ENCODE assay signal across 11 cellular contexts in the genomic region with DNA sequence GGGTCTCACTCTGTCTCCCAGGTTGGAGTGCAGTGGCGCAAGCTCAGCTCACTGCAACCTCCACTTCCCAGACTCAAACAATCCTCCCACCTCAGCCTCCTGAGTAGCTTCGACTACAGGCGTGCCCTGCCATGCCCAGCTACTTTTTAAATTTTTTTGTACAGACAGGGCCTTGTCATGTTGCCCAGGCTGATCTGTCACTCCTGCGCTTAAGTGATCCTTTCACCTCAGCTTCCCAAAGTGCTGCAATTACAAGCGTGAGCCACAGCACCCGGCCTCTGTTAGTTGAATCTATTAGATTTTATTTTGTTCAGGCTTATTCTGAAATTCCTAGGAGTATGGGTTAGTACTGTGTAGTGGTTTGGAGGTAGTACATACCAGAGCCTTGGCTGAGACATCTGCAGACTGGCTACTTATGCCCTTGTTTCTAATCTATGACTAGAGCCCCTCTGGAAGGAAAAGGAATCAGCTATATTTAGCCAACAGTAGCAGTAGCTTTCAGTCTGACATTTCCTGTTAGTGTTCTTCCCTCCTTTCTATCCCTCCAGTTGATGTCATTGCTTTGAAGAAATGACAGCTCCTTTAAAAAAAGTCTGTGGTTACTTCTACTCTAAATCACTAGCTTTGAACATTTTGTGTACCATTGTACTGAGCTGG.
DNase-seq lines count a peak whose midpoint lies in the region; ATAC-seq and TF ChIP-seq lines count a peak whose summit lies in the region.
"Had no signal": no experiment of that assay in that cellular context is flagged by ENCODE, and none has a peak within 500 bp of the region (broad histone marks: within the 10 kb centered on the region; RNA-seq: fewer than 3 reads in every experiment).

No MANE protein-coding gene starts in this region.

- WGBS in heart right ventricle, 2 donors: 53 to 62% methylated on average over 6 of the region's 6 CpGs

- H3K36me3 ChIP-seq in heart right ventricle: peaks cover 0 to 72% (median 30%) of the 10 kb centered on the region in 9 donors

- peaks cover 10% of the 10 kb centered on the region for H3K36me3 Mint-ChIP-seq in activated CD8-positive, alpha-beta memory T cell treated with anti-CD3 and anti-CD28 coated beads, Interleukin-2, amount 10 ng/mL, durations not matched to agents 7 days and 5 days
- H3K36me3 Mint-ChIP-seq in activated naive CD8-positive, alpha-beta T cell: no peaks in the 10 kb centered on the region

- no peak overlapping the region for H3K4me3 Mint-ChIP-seq in activated CD8-positive, alpha-beta memory T cell treated with anti-CD3 and anti-CD28 coated beads, Interleukin-2, amount 10 ng/mL, durations not matched to agents 7 days and 5 days
- no peak overlapping the region for H3K4me3 Mint-ChIP-seq in activated naive CD8-positive, alpha-beta T cell

- H3K4me3 ChIP-seq in heart right ventricle (no peak overlapping the region), skeletal muscle cell (ENCODE audit: low read depth, low read length) (no peak overlapping the region)
- H3K4me3 ChIP-seq: thoracic aorta had no signal

- CTCF ChIA-PET in activated CD8-positive, alpha-beta memory T cell treated with anti-CD3 and anti-CD28 coated beads, Interleukin-2, amount 10 ng/mL, durations not matched to agents 7 days and 5 days (lab: Charles Lee): interaction anchor here (0.5 to 2.7 kb wide), 4 partner anchors 74 to 332 kb away, joined by 3 to 19 read pairs (median 6); partner anchors contain the start of gene ITCH

- H3K27me3 Mint-ChIP-seq in activated CD8-positive, alpha-beta memory T cell treated with anti-CD3 and anti-CD28 coated beads, Interleukin-2, amount 10 ng/mL, durations not matched to agents 7 days and 5 days: no peaks in the 10 kb centered on the region
- H3K27me3 Mint-ChIP-seq in activated naive CD8-positive, alpha-beta T cell: no peaks in the 10 kb centered on the region

- no peaks in the 10 kb centered on the region for H3K9me3 ChIP-seq in heart right ventricle
- H3K9me3 ChIP-seq: thoracic aorta had no signal

- no peaks in the 10 kb centered on the region for H3K9me3 Mint-ChIP-seq in activated CD8-positive, alpha-beta memory T cell treated with anti-CD3 and anti-CD28 coated beads, Interleukin-2, amount 10 ng/mL, durations not matched to agents 7 days and 5 days (ENCODE audit: low read depth)
- no peaks in the 10 kb centered on the region for H3K9me3 Mint-ChIP-seq in activated naive CD8-positive, alpha-beta T cell (ENCODE audit: low read depth)

- H3K4me1 ChIP-seq in heart right ventricle: peaks cover 0 to 33% (median 25%) of the 10 kb centered on the region in 9 donors

- peak overlapping the region in 9 of 10 donors; percentile 26 to 74 (median 44) for H3K27ac ChIP-seq in heart right ventricle

- intact Hi-C loops in heart right ventricle (cut with DNase I): no loop called here

- DNase-seq in activated CD8-positive, alpha-beta memory T cell treated with anti-CD3 and anti-CD28 coated beads, Interleukin-2, amount 10 ng/mL, durations not matched to agents 7 days and 5 days: no peak
- DNase-seq in activated CD8-positive, alpha-beta memory T cell treated with anti-CD3 and anti-CD28 coated beads, Interleukin-2, amount 50 U/mL, for 4 hours: no peak
- DNase-seq in heart right ventricle (no peak), skeletal muscle cell (ENCODE audit: low read depth) (peak; percentile 8), iPS-NIHi11 (ENCODE audit: low spot score) (no peak), HPDE6-E6E7 (ENCODE audit: extremely low spot score) (no peak), NCI-H2227 treated with DMSO at 0.1 percent for 48 hours (lab: John Stamatoyannopoulos, UW) (no peak)
- DNase-seq: NCI-H526; stimulated activated CD4-positive, alpha-beta T cell treated with anti-CD3 and anti-CD28 coated beads, Interleukin-4, amount 100 ng/mL, for 4 hours had no signal

- TF ChIP-seq CTCF in heart right ventricle (IDR thresholded peaks at IDR 0.05): no peak

- no peaks in the 10 kb centered on the region for H3K27me3 ChIP-seq in heart right ventricle

- H3K27ac Mint-ChIP-seq in activated CD8-positive, alpha-beta memory T cell treated with anti-CD3 and anti-CD28 coated beads, Interleukin-2, amount 10 ng/mL, durations not matched to agents 7 days and 5 days: peak overlapping the region; percentile 11
- peak overlapping the region; percentile 23 for H3K27ac Mint-ChIP-seq in activated naive CD8-positive, alpha-beta T cell

- H3K4me1 Mint-ChIP-seq in activated CD8-positive, alpha-beta memory T cell treated with anti-CD3 and anti-CD28 coated beads, Interleukin-2, amount 10 ng/mL, durations not matched to agents 7 days and 5 days: peaks cover 11% of the 10 kb centered on the region
- peaks cover 17% of the 10 kb centered on the region for H3K4me1 Mint-ChIP-seq in activated naive CD8-positive, alpha-beta T cell (ENCODE audit: low read depth)

- ATAC-seq in activated CD8-positive, alpha-beta memory T cell treated with anti-CD3 and anti-CD28 coated beads, Interleukin-2, amount 10 ng/mL, durations not matched to agents 7 days and 5 days: no peak
- ATAC-seq in heart right ventricle: peak; percentile 25 to 87 (median 82)
